Comparison of ENCODE assay signal across 17 cellular contexts in genomic region chr13:23411220-23411619, GRCh38.
"Had no signal": no experiment of that assay in that cellular context is flagged by ENCODE, and none has a peak within 500 bp of the region (broad histone marks: within the 10 kb centered on the region; RNA-seq: fewer than 3 reads in every experiment).

No MANE protein-coding gene starts in this region.

- H3K36me3 Mint-ChIP-seq: activated naive CD8-positive, alpha-beta T cell; natural killer cell treated with Interleukin-12 subunit alpha and Interleukin-12 subunit beta and Interleukin-15 and Interleukin-18, amount 100 ng/mL, for 72 hours had no signal

- H3K27ac Mint-ChIP-seq: activated CD4-positive, alpha-beta T cell treated with anti-CD3 and anti-CD28 coated beads, Interleukin-2, amount 10 ng/mL, durations not matched to agents 7 days and 5 days; activated naive CD8-positive, alpha-beta T cell; natural killer cell treated with Interleukin-12 subunit alpha and Interleukin-12 subunit beta and Interleukin-15 and Interleukin-18, amount 100 ng/mL, for 72 hours; stimulated activated naive CD8-positive, alpha-beta T cell treated with anti-CD3 and anti-CD28 coated beads, Interleukin-15, amount 100 ng/mL, for 72 hours; T-helper 2 cell treated with Interferon-gamma antibody and Interleukin-4, amounts not matched to agents 5 μg/mL and 100 μg/mL, for 36 hours had no signal

- H3K4me3 ChIP-seq: breast epithelium, prostate gland, right lobe of liver, testis, upper lobe of left lung had no signal

- FAIRE-seq: keratinocyte had no signal

- H3K4me3 Mint-ChIP-seq: activated CD4-positive, alpha-beta T cell treated with anti-CD3 and anti-CD28 coated beads, Interleukin-2, amount 10 ng/mL, durations not matched to agents 7 days and 5 days; activated naive CD8-positive, alpha-beta T cell; natural killer cell treated with Interleukin-12 subunit alpha and Interleukin-12 subunit beta and Interleukin-15 and Interleukin-18, amount 100 ng/mL, for 72 hours; stimulated activated naive CD8-positive, alpha-beta T cell treated with anti-CD3 and anti-CD28 coated beads, Interleukin-15, amount 100 ng/mL, for 72 hours; T-helper 2 cell treated with Interferon-gamma antibody and Interleukin-4, amounts not matched to agents 5 μg/mL and 100 μg/mL, for 36 hours had no signal

- ATAC-seq: natural killer cell treated with Interleukin-12 subunit alpha and Interleukin-12 subunit beta and Interleukin-15 and Interleukin-18, amount 100 ng/mL, for 72 hours; right lobe of liver; stimulated activated naive CD8-positive, alpha-beta T cell treated with anti-CD3 and anti-CD28 coated beads, Interleukin-15, amount 100 ng/mL, for 72 hours had no signal

- DNase-seq: activated CD4-positive, alpha-beta T cell treated with anti-CD3 and anti-CD28 coated beads, Interleukin-2, amount 10 ng/mL, durations not matched to agents 7 days and 5 days; activated CD4-positive, CD25-positive, alpha-beta regulatory T cell; activated CD8-positive, alpha-beta memory T cell treated with anti-CD3 and anti-CD28 coated beads for 24 hours; activated gamma-delta T cell treated with Interleukin-2 at 50 U/mL for 16 hours; hippocampal formation; mesenchymal stem cell; right lobe of liver; stimulated activated naive CD8-positive, alpha-beta T cell treated with anti-CD3 and anti-CD28 coated beads, Interleukin-15, amount 100 ng/mL, for 72 hours; SW 1271; testis; upper lobe of left lung had no signal

- H3K4me1 Mint-ChIP-seq: activated CD4-positive, alpha-beta T cell treated with anti-CD3 and anti-CD28 coated beads, Interleukin-2, amount 10 ng/mL, durations not matched to agents 7 days and 5 days; stimulated activated naive CD8-positive, alpha-beta T cell treated with anti-CD3 and anti-CD28 coated beads, Interleukin-15, amount 100 ng/mL, for 72 hours had no signal

- H3K4me1 ChIP-seq: breast epithelium, prostate gland, right lobe of liver, upper lobe of left lung had no signal

- H3K9me3 Mint-ChIP-seq: activated CD4-positive, alpha-beta T cell treated with anti-CD3 and anti-CD28 coated beads, Interleukin-2, amount 10 ng/mL, durations not matched to agents 7 days and 5 days; natural killer cell treated with Interleukin-12 subunit alpha and Interleukin-12 subunit beta and Interleukin-15 and Interleukin-18, amount 100 ng/mL, for 72 hours; stimulated activated naive CD8-positive, alpha-beta T cell treated with anti-CD3 and anti-CD28 coated beads, Interleukin-15, amount 100 ng/mL, for 72 hours; T-helper 2 cell treated with Interferon-gamma antibody and Interleukin-4, amounts not matched to agents 5 μg/mL and 100 μg/mL, for 36 hours had no signal

- H3K9me3 ChIP-seq: breast epithelium, prostate gland, right lobe of liver, testis, upper lobe of left lung had no signal

- H3K36me3 ChIP-seq: breast epithelium, prostate gland, right lobe of liver, upper lobe of left lung had no signal

- H3K27ac ChIP-seq: breast epithelium, prostate gland, right lobe of liver, testis, upper lobe of left lung had no signal

- H3K27me3 ChIP-seq: breast epithelium, right lobe of liver, testis, upper lobe of left lung had no signal
